8 cellular contexts compared by ENCODE assay signal in the genomic region with DNA sequence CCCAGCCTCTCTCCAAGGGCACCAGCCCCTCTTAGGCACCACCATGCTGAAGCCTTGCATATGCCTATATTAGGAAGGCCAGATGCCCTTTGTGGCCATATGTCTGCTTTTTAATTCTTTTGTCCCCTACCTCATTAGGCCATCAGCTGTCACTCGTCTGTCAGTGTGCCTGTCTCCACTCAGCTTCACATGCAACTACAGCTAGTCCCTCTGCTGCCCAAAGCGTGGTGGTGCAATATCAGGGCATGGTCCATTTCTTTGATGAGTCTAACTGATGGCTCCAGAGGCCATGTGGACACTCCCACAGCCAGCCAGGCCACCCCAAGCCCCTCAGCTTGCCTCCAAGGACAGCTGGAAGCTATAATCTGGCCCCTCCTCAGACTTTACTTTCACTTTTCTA. TPM values are rescaled to one million over a fixed set of nuclear protein-coding genes. Genes with fewer than 3 reads are reported as not detected.
DNase-seq lines count a peak whose midpoint lies in the region; ATAC-seq and TF ChIP-seq lines count a peak whose summit lies in the region.

No MANE protein-coding gene starts in this region.

- ATAC-seq in HG02885 (IDR thresholded peaks at IDR 0.05; ENCODE audit: poor library complexity, unreplicated experiment) = no peak

- no peak overlapping the region for H3K4me3 ChIP-seq in AG10803 (ENCODE audit: low read length)
- H3K4me3 ChIP-seq in endodermal cell (ENCODE audit: low read length) = no peak overlapping the region
- H3K4me3 ChIP-seq in retinal pigment epithelial cell (ENCODE audit: low read length) = no peak overlapping the region
- H3K4me3 ChIP-seq in ovary = no peak overlapping the region

- TF ChIP-seq EP300 in ovary (IDR thresholded peaks at IDR 0.05) = no peak

- peaks cover 33% of the 10 kb centered on the region for H3K4me1 Mint-ChIP-seq in endodermal cell

- H3K9me3 ChIP-seq in endodermal cell (ENCODE audit: control insufficient read depth, low read length) (no peaks in the 10 kb centered on the region), ovary (no peaks in the 10 kb centered on the region)

- no peak overlapping the region for H3K9ac ChIP-seq in endodermal cell (ENCODE audit: extremely low read depth, low read length, poor library complexity, severe bottlenecking)

- no peak overlapping the region for H3K27ac ChIP-seq in endodermal cell (ENCODE audit: low read depth, low read length)
- H3K27ac ChIP-seq in ovary = no peak overlapping the region

- WGBS in endodermal cell (ENCODE audit: insufficient coverage in 1 of 2, insufficient read length in 1 of 2), 2 experiments = 65 to 80% methylated on average over 2 of the region's 2 CpGs
- WGBS in ovary, 3 donors = 79 to 84% (median 79%) methylated on average over 2 of the region's 2 CpGs

- H3K36me3 Mint-ChIP-seq in endodermal cell (ENCODE audit: low read depth) = no peaks in the 10 kb centered on the region

- H3K4me1 ChIP-seq in endodermal cell (ENCODE audit: control insufficient read depth, insufficient read depth, low read length) = peaks cover 4% of the 10 kb centered on the region
- H3K4me1 ChIP-seq in ovary (ENCODE audit: insufficient read depth) = peaks cover 10% of the 10 kb centered on the region

- H3K27me3 ChIP-seq in endodermal cell (ENCODE audit: control insufficient read depth, insufficient read depth, low read length, poor library complexity, severe bottlenecking) (no peaks in the 10 kb centered on the region), ovary (no peaks in the 10 kb centered on the region)

- TF ChIP-seq CTCF in AG10803 (conservative IDR thresholded peaks at IDR 0.05; ENCODE audit: low read length) (peak; percentile 63), GM12874 (IDR thresholded peaks at IDR 0.05; ENCODE audit: insufficient read depth, low read depth, low read length) (peak; percentile 49), endodermal cell (conservative IDR thresholded peaks at IDR 0.05) (peak; percentile 70), retinal pigment epithelial cell (conservative IDR thresholded peaks at IDR 0.05; ENCODE audit: low read depth, low read length) (peak; percentile 41), ovary (IDR thresholded peaks at IDR 0.05) (no peak)

- H3K27ac Mint-ChIP-seq in endodermal cell = peak overlapping the region; percentile 8

- no peak overlapping the region for H3K4me3 Mint-ChIP-seq in endodermal cell

- H3K9me3 Mint-ChIP-seq in endodermal cell = no peaks in the 10 kb centered on the region

- no peaks in the 10 kb centered on the region for H3K27me3 Mint-ChIP-seq in endodermal cell (ENCODE audit: insufficient read depth)

- DNase-seq in AG10803 (ENCODE audit: low read depth) = peak; percentile 40
- peak; percentile 62 for DNase-seq in OCI-M1 (lab: John Stamatoyannopoulos, UW)
- DNase-seq in endodermal cell = peak; percentile 86
- DNase-seq in retinal pigment epithelial cell (ENCODE audit: low read depth) = no peak
- no peak for DNase-seq in NCI-H774 (lab: John Stamatoyannopoulos, UW)
- DNase-seq in ovary = no peak

- TF ChIP-seq POLR2A in ovary (IDR thresholded peaks at IDR 0.05) = no peak

- H3K36me3 ChIP-seq in endodermal cell (ENCODE audit: control insufficient read depth, insufficient read depth, low read length) (no peaks in the 10 kb centered on the region), ovary (no peaks in the 10 kb centered on the region)

- intact Hi-C loops in ovary (cut with DNase I) = loop anchor here in 3 of 4 donors (10.0 kb wide), 2 partner anchors 71 to 151 kb away; a partner anchor contains a TSS

RNA-seq across cellular contexts. Expression of a gene that starts 36.3 kb away (rescaled TPM):
- total RNA-seq in endodermal cell = 10 to 100 TPM; 43.8 to 56.7 TPM
- polyA plus RNA-seq in endodermal cell (2013, experiment 1 of 2) = 30.0 TPM
- 37.8 TPM for polyA plus RNA-seq in endodermal cell (2013, experiment 2 of 2)
- total RNA-seq in ovary = 10 to 100 TPM; 23.0 to 53.9 (median 35.3) TPM
- polyA plus RNA-seq in ovary = 10 to 100 TPM; 24.2 to 30.9 TPM

Comparison
In these comparisons a context has a peak if more than half of its experiments do, and no peak if none do; other contexts are left out.
1. DNase-seq: peak in AG10803 (single experiment), OCI-M1 (single experiment) and endodermal cell (single experiment); none in retinal pigment epithelial cell (single experiment), NCI-H774 (single experiment) and ovary (0 of 5).
2. CTCF ChIP-seq: peak in AG10803 (single experiment), GM12874 (single experiment), endodermal cell (single experiment) and retinal pigment epithelial cell (single experiment); none in ovary (0 of 3).